Comparison of ENCODE assay signal across 1 cellular context in the genomic region with DNA sequence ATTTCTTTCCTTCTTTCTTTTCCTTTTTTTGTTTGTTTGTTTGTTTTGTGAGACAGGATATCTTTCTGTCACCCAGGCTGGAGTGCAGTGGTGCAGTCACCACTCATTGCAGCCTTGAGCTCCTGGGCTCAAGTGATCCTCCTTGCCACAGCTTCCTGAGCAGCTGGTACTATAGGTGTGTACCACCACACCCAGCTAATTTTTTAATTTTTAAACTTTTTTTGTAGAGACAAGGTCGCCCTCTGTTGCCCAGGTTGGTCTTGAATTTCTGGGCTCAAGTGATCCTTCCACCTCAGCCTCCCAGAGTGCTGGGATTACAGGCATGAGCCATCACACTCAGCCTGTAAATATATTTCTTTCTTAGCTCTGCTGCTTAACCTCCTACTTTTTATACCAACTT.
TF ChIP-seq lines count a peak whose summit lies in the region.

No MANE protein-coding gene starts in this region.

TF ChIP-seq in GM23338, 12 proteins besides CTCF, POLR2A, EP300 and RAD21 (continued from another document):
- TF ChIP-seq, protein P1, sequence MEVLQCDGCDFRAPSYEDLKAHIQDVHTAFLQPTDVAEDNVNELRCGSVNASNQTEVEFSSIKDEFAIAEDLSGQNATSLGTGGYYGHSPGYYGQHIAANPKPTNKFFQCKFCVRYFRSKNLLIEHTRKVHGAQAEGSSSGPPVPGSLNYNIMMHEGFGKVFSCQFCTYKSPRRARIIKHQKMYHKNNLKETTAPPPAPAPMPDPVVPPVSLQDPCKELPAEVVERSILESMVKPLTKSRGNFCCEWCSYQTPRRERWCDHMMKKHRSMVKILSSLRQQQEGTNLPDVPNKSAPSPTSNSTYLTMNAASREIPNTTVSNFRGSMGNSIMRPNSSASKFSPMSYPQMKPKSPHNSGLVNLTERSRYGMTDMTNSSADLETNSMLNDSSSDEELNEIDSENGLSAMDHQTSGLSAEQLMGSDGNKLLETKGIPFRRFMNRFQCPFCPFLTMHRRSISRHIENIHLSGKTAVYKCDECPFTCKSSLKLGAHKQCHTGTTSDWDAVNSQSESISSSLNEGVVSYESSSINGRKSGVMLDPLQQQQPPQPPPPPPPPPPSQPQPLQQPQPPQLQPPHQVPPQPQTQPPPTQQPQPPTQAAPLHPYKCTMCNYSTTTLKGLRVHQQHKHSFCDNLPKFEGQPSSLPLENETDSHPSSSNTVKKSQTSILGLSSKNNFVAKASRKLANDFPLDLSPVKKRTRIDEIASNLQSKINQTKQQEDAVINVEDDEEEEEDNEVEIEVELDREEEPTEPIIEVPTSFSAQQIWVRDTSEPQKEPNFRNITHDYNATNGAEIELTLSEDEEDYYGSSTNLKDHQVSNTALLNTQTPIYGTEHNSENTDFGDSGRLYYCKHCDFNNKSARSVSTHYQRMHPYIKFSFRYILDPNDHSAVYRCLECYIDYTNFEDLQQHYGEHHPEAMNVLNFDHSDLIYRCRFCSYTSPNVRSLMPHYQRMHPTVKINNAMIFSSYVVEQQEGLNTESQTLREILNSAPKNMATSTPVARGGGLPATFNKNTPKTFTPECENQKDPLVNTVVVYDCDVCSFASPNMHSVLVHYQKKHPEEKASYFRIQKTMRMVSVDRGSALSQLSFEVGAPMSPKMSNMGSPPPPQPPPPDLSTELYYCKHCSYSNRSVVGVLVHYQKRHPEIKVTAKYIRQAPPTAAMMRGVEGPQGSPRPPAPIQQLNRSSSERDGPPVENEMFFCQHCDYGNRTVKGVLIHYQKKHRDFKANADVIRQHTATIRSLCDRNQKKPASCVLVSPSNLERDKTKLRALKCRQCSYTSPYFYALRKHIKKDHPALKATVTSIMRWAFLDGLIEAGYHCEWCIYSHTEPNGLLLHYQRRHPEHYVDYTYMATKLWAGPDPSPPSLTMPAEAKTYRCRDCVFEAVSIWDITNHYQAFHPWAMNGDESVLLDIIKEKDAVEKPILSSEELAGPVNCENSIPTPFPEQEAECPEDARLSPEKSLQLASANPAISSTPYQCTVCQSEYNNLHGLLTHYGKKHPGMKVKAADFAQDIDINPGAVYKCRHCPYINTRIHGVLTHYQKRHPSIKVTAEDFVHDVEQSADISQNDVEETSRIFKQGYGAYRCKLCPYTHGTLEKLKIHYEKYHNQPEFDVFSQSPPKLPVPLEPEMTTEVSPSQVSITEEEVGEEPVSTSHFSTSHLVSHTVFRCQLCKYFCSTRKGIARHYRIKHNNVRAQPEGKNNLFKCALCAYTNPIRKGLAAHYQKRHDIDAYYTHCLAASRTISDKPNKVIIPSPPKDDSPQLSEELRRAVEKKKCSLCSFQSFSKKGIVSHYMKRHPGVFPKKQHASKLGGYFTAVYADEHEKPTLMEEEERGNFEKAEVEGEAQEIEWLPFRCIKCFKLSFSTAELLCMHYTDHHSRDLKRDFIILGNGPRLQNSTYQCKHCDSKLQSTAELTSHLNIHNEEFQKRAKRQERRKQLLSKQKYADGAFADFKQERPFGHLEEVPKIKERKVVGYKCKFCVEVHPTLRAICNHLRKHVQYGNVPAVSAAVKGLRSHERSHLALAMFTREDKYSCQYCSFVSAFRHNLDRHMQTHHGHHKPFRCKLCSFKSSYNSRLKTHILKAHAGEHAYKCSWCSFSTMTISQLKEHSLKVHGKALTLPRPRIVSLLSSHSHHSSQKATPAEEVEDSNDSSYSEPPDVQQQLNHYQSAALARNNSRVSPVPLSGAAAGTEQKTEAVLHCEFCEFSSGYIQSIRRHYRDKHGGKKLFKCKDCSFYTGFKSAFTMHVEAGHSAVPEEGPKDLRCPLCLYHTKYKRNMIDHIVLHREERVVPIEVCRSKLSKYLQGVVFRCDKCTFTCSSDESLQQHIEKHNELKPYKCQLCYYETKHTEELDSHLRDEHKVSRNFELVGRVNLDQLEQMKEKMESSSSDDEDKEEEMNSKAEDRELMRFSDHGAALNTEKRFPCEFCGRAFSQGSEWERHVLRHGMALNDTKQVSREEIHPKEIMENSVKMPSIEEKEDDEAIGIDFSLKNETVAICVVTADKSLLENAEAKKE (CRISPR knock-in tag; IDR thresholded peaks at IDR 0.05): no peak
- TF ChIP-seq JUNB (IDR thresholded peaks at IDR 0.05; ENCODE audit: unreplicated experiment): no peak
- TF ChIP-seq EZH2phosphoT487 (IDR thresholded peaks at IDR 0.05; ENCODE audit: unreplicated experiment): no peak
- TF ChIP-seq POLR2AphosphoS5 (IDR thresholded peaks at IDR 0.05; ENCODE audit: low read depth): no peak
- TF ChIP-seq ZNF331 (CRISPR knock-in tag; IDR thresholded peaks at IDR 0.05; ENCODE audit: low read depth): no peak
- TF ChIP-seq REST (IDR thresholded peaks at IDR 0.05; ENCODE audit: unreplicated experiment): no peak
- TF ChIP-seq CREB1 (CRISPR knock-in tag; IDR thresholded peaks at IDR 0.05; ENCODE audit: low read depth): no peak
- no peak for TF ChIP-seq NANOG (IDR thresholded peaks at IDR 0.05; ENCODE audit: borderline replicate concordance)
- TF ChIP-seq EZH2 (IDR thresholded peaks at IDR 0.05; ENCODE audit: low read depth, unreplicated experiment): no peak
TF ChIP-seq in GM23338: peak in this region for 0.
